In genomic region chr4:17055788-17056187, GRCh38 we compare ENCODE assay signal across 15 cellular contexts.
DNase-seq lines count a peak whose midpoint lies in the region; ATAC-seq and TF ChIP-seq lines count a peak whose summit lies in the region.
"Had no signal": no experiment of that assay in that cellular context is flagged by ENCODE, and none has a peak within 500 bp of the region (broad histone marks: within the 10 kb centered on the region; RNA-seq: fewer than 3 reads in every experiment).

No MANE protein-coding gene starts in this region.

- TF ChIP-seq CTCF in AG04449 (IDR thresholded peaks at IDR 0.05; ENCODE audit: insufficient read depth, low read length, missing control alignments), result no peak
- TF ChIP-seq CTCF in HFFc6 (IDR thresholded peaks at IDR 0.05), result no peak
- no peak for TF ChIP-seq CTCF in foreskin keratinocyte (conservative IDR thresholded peaks at IDR 0.05)

- DNase-seq in AG04449 (ENCODE audit: low read depth, low spot score), result peak; percentile 82
- DNase-seq in HFFc6, result peak; percentile 92
- DNase-seq in foreskin keratinocyte, result peak; percentile 52 to 79
- no peak for DNase-seq in naive thymus-derived CD8-positive, alpha-beta T cell
- DNase-seq: effector CD4-positive, alpha-beta T cell; midbrain; NCI-H2029 treated with DMSO at 0.1 percent for 48 hours; right lobe of liver had no signal

- H3K9me3 Mint-ChIP-seq in HFFc6, result no peaks in the 10 kb centered on the region
- peaks cover 0 to 21% (median 0%) of the 10 kb centered on the region in 9 donors for H3K9me3 Mint-ChIP-seq in naive thymus-derived CD8-positive, alpha-beta T cell

- no peak overlapping the region for H3K4me3 ChIP-seq in AG04449 (ENCODE audit: low read depth, low read length)
- H3K4me3 ChIP-seq: BLaER1, right lobe of liver, tibial nerve had no signal

- no peaks in the 10 kb centered on the region for H3K27me3 ChIP-seq in foreskin keratinocyte
- H3K27me3 ChIP-seq: BLaER1, right lobe of liver, tibial nerve had no signal

- ATAC-seq in foreskin keratinocyte (peak; percentile 96), GM19452 (IDR thresholded peaks at IDR 0.05; ENCODE audit: unreplicated experiment) (no peak), HG03025 (IDR thresholded peaks at IDR 0.05; ENCODE audit: low FRiP score, unreplicated experiment) (no peak), HG03565 (IDR thresholded peaks at IDR 0.05; ENCODE audit: unreplicated experiment) (no peak)
- no peak for ATAC-seq in naive thymus-derived CD8-positive, alpha-beta T cell
- ATAC-seq: activated naive CD4-positive, alpha-beta T cell treated with anti-CD3 and anti-CD28 coated beads, Interleukin-2, amount 50 U/mL, for 72 hours; right lobe of liver had no signal

- peaks cover 68% of the 10 kb centered on the region for H3K4me1 Mint-ChIP-seq in HFFc6 (ENCODE audit: low read depth)
- H3K4me1 Mint-ChIP-seq in naive thymus-derived CD8-positive, alpha-beta T cell, result no peaks in the 10 kb centered on the region

- peak overlapping the region; percentile 75 for H3K27ac Mint-ChIP-seq in HFFc6
- H3K27ac Mint-ChIP-seq in naive thymus-derived CD8-positive, alpha-beta T cell, result no peak overlapping the region
- H3K27ac Mint-ChIP-seq: activated naive CD4-positive, alpha-beta T cell treated with anti-CD3 and anti-CD28 coated beads, Interleukin-2, amount 50 U/mL, for 72 hours had no signal

- no peaks in the 10 kb centered on the region for H3K4me1 ChIP-seq in foreskin keratinocyte
- H3K4me1 ChIP-seq: BLaER1, right lobe of liver had no signal

- POLR2A ChIA-PET in AG04449 (lab: Yijun Ruan, JAX), result interaction anchor here (0.6 kb wide), 1 partner anchor 302 kb away, joined by 4 read pairs; no protein-coding TSS in a partner anchor
- POLR2A ChIA-PET in naive thymus-derived CD8-positive, alpha-beta T cell (lab: Charles Lee), result no interaction called here

- CTCF ChIA-PET in AG04449 (lab: Yijun Ruan, JAX), result interaction anchor here (1.4 kb wide), 1 partner anchor 10 kb away, joined by 3 read pairs; no protein-coding TSS in a partner anchor

- H3K27me3 Mint-ChIP-seq in HFFc6 (ENCODE audit: insufficient read depth), result no peaks in the 10 kb centered on the region
- peaks cover 0 to 23% (median 3%) of the 10 kb centered on the region in 5 donors for H3K27me3 Mint-ChIP-seq in naive thymus-derived CD8-positive, alpha-beta T cell

- H3K27ac ChIP-seq in angular gyrus (ENCODE audit: low read depth, low read length) (peak overlapping the region; percentile 57), foreskin keratinocyte (no peak overlapping the region)
- H3K27ac ChIP-seq: BLaER1, right lobe of liver, tibial nerve had no signal

- no peaks in the 10 kb centered on the region for H3K36me3 Mint-ChIP-seq in HFFc6 (ENCODE audit: low read depth)
- H3K36me3 Mint-ChIP-seq in naive thymus-derived CD8-positive, alpha-beta T cell, result no peaks in the 10 kb centered on the region
- H3K36me3 Mint-ChIP-seq: activated naive CD4-positive, alpha-beta T cell treated with anti-CD3 and anti-CD28 coated beads, Interleukin-2, amount 50 U/mL, for 72 hours had no signal

- no peak overlapping the region; the same call in 1 of the 2 replicates for H3K4me3 Mint-ChIP-seq in HFFc6
- H3K4me3 Mint-ChIP-seq in naive thymus-derived CD8-positive, alpha-beta T cell, result no peak overlapping the region

Comparison
In these comparisons a context has a peak if more than half of its experiments do, and no peak if none do; other contexts are left out.
1. DNase-seq: peak in AG04449 (single experiment), HFFc6 (single experiment) and foreskin keratinocyte (2 of 2); none in naive thymus-derived CD8-positive, alpha-beta T cell (0 of 10).